14 cellular contexts compared by ENCODE assay signal in the genomic region with DNA sequence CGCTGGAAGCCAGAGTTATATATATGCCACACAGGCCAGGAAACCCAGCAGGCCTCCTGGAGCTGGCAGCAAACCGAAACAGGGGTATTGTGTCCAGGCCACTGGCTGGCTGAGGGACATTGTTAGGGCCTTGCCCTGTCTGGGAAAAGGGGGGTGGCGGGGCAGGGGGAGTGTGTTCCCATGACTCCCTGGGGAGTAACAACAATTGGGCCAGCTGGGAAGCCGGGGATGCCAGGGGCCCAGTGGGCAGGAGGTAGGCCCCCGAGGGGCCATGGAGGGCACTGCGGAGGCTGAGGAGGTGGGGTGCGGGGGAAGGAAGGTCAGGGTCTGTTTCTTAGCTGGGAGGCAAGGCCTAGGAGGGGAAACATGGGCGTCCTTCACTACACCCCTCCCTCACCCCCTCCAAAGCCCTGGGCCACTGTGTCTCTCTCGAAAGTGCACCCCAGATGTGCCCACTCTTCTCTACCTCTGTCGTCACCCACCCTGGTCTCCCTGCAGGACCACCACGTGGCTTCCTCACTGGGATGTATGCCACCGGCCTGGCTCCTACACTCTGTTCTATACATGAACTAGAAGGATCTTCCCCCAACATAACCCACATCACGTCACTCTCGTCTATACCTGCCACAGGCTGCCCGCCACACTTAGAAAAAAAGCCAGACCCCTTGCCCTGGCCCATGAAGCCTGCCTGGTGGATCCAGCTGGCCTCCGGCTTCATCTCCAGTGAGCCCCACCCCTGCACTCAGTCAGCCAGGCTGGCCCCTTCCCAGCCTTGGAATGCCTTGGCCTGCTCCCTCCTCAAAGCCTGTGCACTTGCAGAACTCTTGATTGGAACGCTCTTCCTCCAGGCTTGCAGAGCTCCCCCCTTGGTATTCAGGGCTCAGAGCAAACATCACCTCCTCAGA. TPM values are rescaled to one million over a fixed set of nuclear protein-coding genes. Genes with fewer than 3 reads are reported as not detected.
DNase-seq lines count a peak whose midpoint lies in the region; ATAC-seq and TF ChIP-seq lines count a peak whose summit lies in the region.
"Had no signal": no experiment of that assay in that cellular context is flagged by ENCODE, and none has a peak within 500 bp of the region (broad histone marks: within the 10 kb centered on the region; RNA-seq: fewer than 3 reads in every experiment).

No MANE protein-coding gene starts in this region.

- no peak overlapping the region for H3K9ac ChIP-seq in smooth muscle cell (ENCODE audit: low read depth)

- H3K4me1 ChIP-seq in vagina (peaks cover 27% of the 10 kb centered on the region), smooth muscle cell (ENCODE audit: low read depth) (peaks cover 12% of the 10 kb centered on the region)

- H3F3A ChIP-seq in smooth muscle cell (ENCODE audit: low read depth): peaks cover 14% of the 10 kb centered on the region

- ATAC-seq in HG03342 (IDR thresholded peaks at IDR 0.05; ENCODE audit: unreplicated experiment): no peak
- ATAC-seq: activated CD8-positive, alpha-beta memory T cell treated with anti-CD3 and anti-CD28 coated beads, Interleukin-2, amount 10 ng/mL, durations not matched to agents 7 days and 5 days; body of pancreas had no signal

- no peak overlapping the region for H3K4me2 ChIP-seq in smooth muscle cell

- peak overlapping the region; percentile 73 for H3K27ac ChIP-seq in vagina
- no peak overlapping the region for H3K27ac ChIP-seq in smooth muscle cell (ENCODE audit: low read depth)
- H3K27ac ChIP-seq: body of pancreas had no signal

- H3K27ac Mint-ChIP-seq in activated naive CD4-positive, alpha-beta T cell treated with anti-CD3 and anti-CD28 coated beads, Interleukin-2, amount 10 ng/mL, durations not matched to agents 7 days and 5 days: peak overlapping the region; percentile 70
- peak overlapping the region; percentile 6 for H3K27ac Mint-ChIP-seq in nephron progenitor cell
- H3K27ac Mint-ChIP-seq: activated CD8-positive, alpha-beta memory T cell treated with anti-CD3 and anti-CD28 coated beads, Interleukin-2, amount 10 ng/mL, durations not matched to agents 7 days and 5 days; B cell had no signal

- H3K4me1 Mint-ChIP-seq in activated naive CD4-positive, alpha-beta T cell treated with anti-CD3 and anti-CD28 coated beads, Interleukin-2, amount 10 ng/mL, durations not matched to agents 7 days and 5 days: peaks cover 33% of the 10 kb centered on the region
- peaks cover 20% of the 10 kb centered on the region for H3K4me1 Mint-ChIP-seq in nephron progenitor cell
- H3K4me1 Mint-ChIP-seq: B cell had no signal

- no peak overlapping the region for H3K4me3 Mint-ChIP-seq in activated naive CD4-positive, alpha-beta T cell treated with anti-CD3 and anti-CD28 coated beads, Interleukin-2, amount 10 ng/mL, durations not matched to agents 7 days and 5 days
- no peak overlapping the region for H3K4me3 Mint-ChIP-seq in nephron progenitor cell
- H3K4me3 Mint-ChIP-seq: activated CD8-positive, alpha-beta memory T cell treated with anti-CD3 and anti-CD28 coated beads, Interleukin-2, amount 10 ng/mL, durations not matched to agents 7 days and 5 days; B cell had no signal

- no peaks in the 10 kb centered on the region for H3K27me3 ChIP-seq in vagina
- no peaks in the 10 kb centered on the region for H3K27me3 ChIP-seq in smooth muscle cell (ENCODE audit: low read depth)
- H3K27me3 ChIP-seq: body of pancreas had no signal

- DNase-seq in activated naive CD4-positive, alpha-beta T cell treated with anti-CD3 and anti-CD28 coated beads, Interleukin-2, amount 10 ng/mL, durations not matched to agents 7 days and 5 days: no peak
- DNase-seq in activated naive CD4-positive, alpha-beta T cell treated with Interleukin-2 at 50 U/mL for 16 hours: no peak
- DNase-seq in fibroblast of the aortic adventitia (ENCODE audit: low read depth) (peak; percentile 67), nephron progenitor cell (no peak), vagina (ENCODE audit: extremely low spot score in 2 of 2) (no peak), smooth muscle cell (lab: John Stamatoyannopoulos, UW; ENCODE audit: unreplicated experiment) (no peak), SW 1271 (lab: John Stamatoyannopoulos, UW) (no peak)
- DNase-seq: activated CD8-positive, alpha-beta memory T cell treated with anti-CD3 and anti-CD28 coated beads, Interleukin-2, amount 10 ng/mL, durations not matched to agents 7 days and 5 days; body of pancreas; foreskin fibroblast; NCI-H2227 treated with DMSO at 0.1 percent for 48 hours; stimulated activated CD4-positive, alpha-beta T cell treated with anti-CD3 and anti-CD28 coated beads, Interleukin-2, amount 100 ng/mL, for 48 hours had no signal

- H3K4me3 ChIP-seq in fibroblast of the aortic adventitia (ENCODE audit: low read depth, low read length) (no peak overlapping the region), vagina (no peak overlapping the region), smooth muscle cell (no peak overlapping the region)
- H3K4me3 ChIP-seq: body of pancreas had no signal

- no peaks in the 10 kb centered on the region for H3K79me2 ChIP-seq in smooth muscle cell (ENCODE audit: low read depth)

- CTCF ChIA-PET in activated naive CD4-positive, alpha-beta T cell treated with anti-CD3 and anti-CD28 coated beads, Interleukin-2, amount 10 ng/mL, durations not matched to agents 7 days and 5 days (lab: Charles Lee): no interaction called here

- TF ChIP-seq POLR2A in vagina (IDR thresholded peaks at IDR 0.05): no peak

- no peaks in the 10 kb centered on the region for H4K20me1 ChIP-seq in smooth muscle cell (ENCODE audit: low read depth)

- intact Hi-C loops in vagina (cut with DNase I): no loop called here

- no peak overlapping the region for H2AFZ ChIP-seq in smooth muscle cell (ENCODE audit: low read depth)

- 93% methylated on average over 17 of the region's 17 CpGs for WGBS in smooth muscle cell (ENCODE audit: low lambda C conversion rate)

- H3K9me3 ChIP-seq in vagina (no peaks in the 10 kb centered on the region), smooth muscle cell (replicated peaks; ENCODE audit: low read depth) (no peaks in the 10 kb centered on the region)
- H3K9me3 ChIP-seq: body of pancreas had no signal

- TF ChIP-seq CTCF in fibroblast of the aortic adventitia (IDR thresholded peaks at IDR 0.05; ENCODE audit: insufficient read depth, low read length): no peak
- TF ChIP-seq CTCF in nephron progenitor cell (IDR thresholded peaks at IDR 0.05): no peak
- no peak for TF ChIP-seq CTCF in vagina (IDR thresholded peaks at IDR 0.05)
- no peak for TF ChIP-seq CTCF in smooth muscle cell (IDR thresholded peaks at IDR 0.05; ENCODE audit: borderline replicate concordance, insufficient read depth, poor library complexity, severe bottlenecking)

- H3K27me3 Mint-ChIP-seq in activated naive CD4-positive, alpha-beta T cell treated with anti-CD3 and anti-CD28 coated beads, Interleukin-2, amount 10 ng/mL, durations not matched to agents 7 days and 5 days: peaks cover 10% of the 10 kb centered on the region
- peaks cover 3% of the 10 kb centered on the region for H3K27me3 Mint-ChIP-seq in nephron progenitor cell (ENCODE audit: low read depth, poor library complexity)
- H3K27me3 Mint-ChIP-seq: activated CD8-positive, alpha-beta memory T cell treated with anti-CD3 and anti-CD28 coated beads, Interleukin-2, amount 10 ng/mL, durations not matched to agents 7 days and 5 days; B cell had no signal

- H3K36me3 ChIP-seq in vagina (no peaks in the 10 kb centered on the region), smooth muscle cell (ENCODE audit: low read depth) (no peaks in the 10 kb centered on the region)

- peaks cover 2% of the 10 kb centered on the region for H3K36me3 Mint-ChIP-seq in activated naive CD4-positive, alpha-beta T cell treated with anti-CD3 and anti-CD28 coated beads, Interleukin-2, amount 10 ng/mL, durations not matched to agents 7 days and 5 days
- peaks cover 8% of the 10 kb centered on the region for H3K36me3 Mint-ChIP-seq in nephron progenitor cell (ENCODE audit: low read depth)
- H3K36me3 Mint-ChIP-seq: activated CD8-positive, alpha-beta memory T cell treated with anti-CD3 and anti-CD28 coated beads, Interleukin-2, amount 10 ng/mL, durations not matched to agents 7 days and 5 days had no signal

- H3K9me3 Mint-ChIP-seq in activated naive CD4-positive, alpha-beta T cell treated with anti-CD3 and anti-CD28 coated beads, Interleukin-2, amount 10 ng/mL, durations not matched to agents 7 days and 5 days: peaks cover 2% of the 10 kb centered on the region
- H3K9me3 Mint-ChIP-seq in nephron progenitor cell: peaks cover 19% of the 10 kb centered on the region

RNA-seq across cellular contexts. Expression of a gene that starts 7.8 kb away (rescaled TPM):
- 0.74 and 23.7 TPM in 2 replicates for total RNA-seq in fibroblast of the aortic adventitia (ENCODE audit: low replicate concordance)
- total RNA-seq in vagina: 0.49 TPM
- total RNA-seq in smooth muscle cell: 5.0 and 6.1 TPM in 2 replicates
- 17.5 and 19.4 TPM in 2 replicates for polyA plus RNA-seq in smooth muscle cell

RNA-seq across cellular contexts. Expression of a gene that starts 19.8 kb away (rescaled TPM):
- 17.6 and 23.6 TPM in 2 replicates for total RNA-seq in fibroblast of the aortic adventitia (ENCODE audit: low replicate concordance)
- 29.2 TPM for total RNA-seq in vagina
- 20.3 and 37.6 TPM in 2 replicates for total RNA-seq in smooth muscle cell
- 24.9 and 25.8 TPM in 2 replicates for polyA plus RNA-seq in smooth muscle cell

RNA-seq across cellular contexts. Expression of a gene that starts 26.1 kb away (rescaled TPM):
- total RNA-seq in fibroblast of the aortic adventitia (ENCODE audit: low replicate concordance) (2.7 and 7.6 TPM in 2 replicates), vagina (6.6 TPM), smooth muscle cell (2.3 and 2.6 TPM in 2 replicates)
- 8.1 and 9.4 TPM in 2 replicates for polyA plus RNA-seq in smooth muscle cell

RNA-seq across cellular contexts. Expression of a gene that starts 27.2 kb away (rescaled TPM):
- total RNA-seq in fibroblast of the aortic adventitia (ENCODE audit: low replicate concordance) (2.2 and 2.5 TPM in 2 replicates), vagina (1.5 TPM), smooth muscle cell (0.04 and 1.8 TPM in 2 replicates)
- polyA plus RNA-seq in smooth muscle cell: 0.49 and 1.1 TPM in 2 replicates

RNA-seq across cellular contexts. Expression of a gene that starts 31.9 kb away (rescaled TPM):
- total RNA-seq in fibroblast of the aortic adventitia (ENCODE audit: low replicate concordance) (0.16 and 0.18 TPM in 2 replicates), vagina (not detected), smooth muscle cell (0.09 and 1.1 TPM in 2 replicates)
- 0.57 and 0.73 TPM in 2 replicates for polyA plus RNA-seq in smooth muscle cell
